Comparison of ENCODE assay signal across 19 cellular contexts in the genomic region with DNA sequence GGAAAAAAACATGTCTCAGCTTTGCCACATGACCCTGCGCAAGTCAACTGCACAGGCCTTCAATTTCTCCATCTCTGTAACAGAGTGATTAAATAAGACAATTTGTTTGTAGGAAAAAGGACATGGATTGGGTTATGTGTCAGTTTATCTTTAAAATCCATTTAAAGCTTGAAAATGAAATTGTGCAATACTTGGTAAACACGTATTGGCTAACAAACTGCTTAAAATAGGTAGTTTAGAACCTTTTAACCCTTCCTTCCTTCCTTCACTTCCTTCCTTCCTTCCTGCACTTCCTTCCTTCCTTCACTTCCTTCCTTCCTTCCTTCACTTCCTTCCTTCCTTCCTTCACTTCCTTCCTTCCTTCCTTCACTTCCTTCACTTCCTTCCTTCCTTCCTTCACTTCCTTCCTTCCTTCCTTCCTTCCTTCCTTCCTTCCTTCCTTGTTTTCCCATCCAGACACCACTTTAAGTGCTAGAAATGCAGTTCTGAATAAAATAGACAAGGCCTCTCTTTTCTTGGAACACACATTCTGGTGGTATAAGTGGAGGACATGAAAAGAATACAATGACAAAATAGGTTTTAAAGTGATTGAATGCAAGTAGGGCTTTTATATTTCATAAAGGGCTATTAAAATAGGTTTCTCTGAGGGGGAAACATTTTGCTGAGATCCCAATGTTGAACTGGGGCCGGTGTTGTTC.
DNase-seq lines count a peak whose midpoint lies in the region; ATAC-seq, FAIRE-seq and TF ChIP-seq lines count a peak whose summit lies in the region.
"Had no signal": no experiment of that assay in that cellular context is flagged by ENCODE, and none has a peak within 500 bp of the region (broad histone marks: within the 10 kb centered on the region; RNA-seq: fewer than 3 reads in every experiment).

No MANE protein-coding gene starts in this region.

- no peak for TF ChIP-seq POLR2A in H1 (IDR thresholded peaks at IDR 0.05; ENCODE audit: control extremely low read depth in 1 of 2, low read depth in 2 of 2, low read length in 2 of 2)
- TF ChIP-seq POLR2A in gastrocnemius medialis (IDR thresholded peaks at IDR 0.05): no peak
- no peak for TF ChIP-seq POLR2A in GM12892 (IDR thresholded peaks at IDR 0.05; ENCODE audit: low read depth, low read length)
- TF ChIP-seq POLR2A in gastroesophageal sphincter (IDR thresholded peaks at IDR 0.05): no peak

- H3K27ac Mint-ChIP-seq in activated naive CD4-positive, alpha-beta T cell treated with anti-CD3 and anti-CD28 coated beads, Interleukin-2, amount 50 U/mL, for 24 hours: peak overlapping the region; percentile 68
- peak overlapping the region in 6 of 8 donors; percentile 36 to 97 (median 70) for H3K27ac Mint-ChIP-seq in CD8-positive, alpha-beta memory T cell

- H3K23me2 ChIP-seq in H1 (ENCODE audit: low read depth, low read length): no peaks in the 10 kb centered on the region

- H4K5ac ChIP-seq in H1 (ENCODE audit: insufficient read length, low read depth, low read length): no peak overlapping the region

- no peak overlapping the region for H2AFZ ChIP-seq in H1 (ENCODE audit: low read length)

- H3K27me3 ChIP-seq in CD8-positive, alpha-beta memory T cell (ENCODE audit: insufficient read depth, low read length, poor library complexity, severe bottlenecking): no peaks in the 10 kb centered on the region
- H3K27me3 ChIP-seq in H1 (replicated peaks in 1 of 4; ENCODE audit: control insufficient read depth in 3 of 4, extremely low read depth in 1 of 4, insufficient read depth in 3 of 4, low read length in 3 of 4): no peaks in the 10 kb centered on the region
- H3K27me3 ChIP-seq in gastrocnemius medialis: no peaks in the 10 kb centered on the region
- H3K27me3 ChIP-seq in gastroesophageal sphincter: no peaks in the 10 kb centered on the region

- H3K4me2 ChIP-seq in H1 (ENCODE audit: insufficient read depth in 1 of 2, low read depth in 2 of 2, low read length in 2 of 2): no peak overlapping the region

- H3K4me1 Mint-ChIP-seq in activated naive CD4-positive, alpha-beta T cell treated with anti-CD3 and anti-CD28 coated beads, Interleukin-2, amount 50 U/mL, for 24 hours: peaks cover 24% of the 10 kb centered on the region
- peaks cover 17 to 27% (median 20%) of the 10 kb centered on the region in 3 donors for H3K4me1 Mint-ChIP-seq in CD8-positive, alpha-beta memory T cell

- H3K27me3 Mint-ChIP-seq in activated naive CD4-positive, alpha-beta T cell treated with anti-CD3 and anti-CD28 coated beads, Interleukin-2, amount 50 U/mL, for 24 hours: peaks cover 2% of the 10 kb centered on the region
- H3K27me3 Mint-ChIP-seq in CD8-positive, alpha-beta memory T cell: no peaks in the 10 kb centered on the region

- in situ Hi-C loops in gastrocnemius medialis (cut with MboI; ENCODE audit: low sequenced_read_pairs in 4 of 4): no loop called here

- no peak for TF ChIP-seq EP300 in H1 (IDR thresholded peaks at IDR 0.05; ENCODE audit: borderline replicate concordance in 1 of 2, low read depth in 2 of 2, low read length in 2 of 2)
- no peak for TF ChIP-seq EP300 in gastroesophageal sphincter (IDR thresholded peaks at IDR 0.05)

- intact Hi-C loops in gastrocnemius medialis (cut with DNase I; ENCODE audit: low total_unique reads): no loop called here

- H3K56ac ChIP-seq in H1 (replicated peaks; ENCODE audit: insufficient read length, low read depth, low read length): no peak overlapping the region

- peaks cover 3% of the 10 kb centered on the region for H3K36me3 Mint-ChIP-seq in activated naive CD4-positive, alpha-beta T cell treated with anti-CD3 and anti-CD28 coated beads, Interleukin-2, amount 50 U/mL, for 24 hours
- H3K36me3 Mint-ChIP-seq in CD8-positive, alpha-beta memory T cell: peaks cover 0 to 3% (median 0%) of the 10 kb centered on the region in 3 donors

- no peak overlapping the region for H3K4ac ChIP-seq in H1 (replicated peaks; ENCODE audit: insufficient read length, low read depth, low read length)

- H3K4me3 Mint-ChIP-seq in activated naive CD4-positive, alpha-beta T cell treated with anti-CD3 and anti-CD28 coated beads, Interleukin-2, amount 50 U/mL, for 24 hours: no peak overlapping the region
- H3K4me3 Mint-ChIP-seq in CD8-positive, alpha-beta memory T cell: no peak overlapping the region

- H3K18ac ChIP-seq in H1 (ENCODE audit: extremely low read depth, low read length): no peak overlapping the region

- no peak for DNase-seq in activated naive CD4-positive, alpha-beta T cell treated with anti-CD3 and anti-CD28 coated beads, Interleukin-2, amount 50 U/mL, for 16 hours
- no peak for DNase-seq in CD8-positive, alpha-beta memory T cell
- no peak for DNase-seq in H1 (ENCODE audit: low read depth in 1 of 2, low spot score in 2 of 2)
- no peak for DNase-seq in gastrocnemius medialis
- no peak for DNase-seq in stimulated activated CD4-positive, alpha-beta T cell treated with anti-CD3 and anti-CD28 coated beads, Interleukin-4, amount 100 ng/mL, for 1 hour
- DNase-seq in GM12892 (ENCODE audit: insufficient read length): no peak
- DNase-seq: GF-D8, H7, KG1, MV-4-11, NCI-H1694, NCI-H2081, NCI-H2171, NCI-H345, NCI-H524, NCI-H82, Right ventricle myocardium superior had no signal

- H2BK15ac ChIP-seq in H1 (ENCODE audit: low read length): no peak overlapping the region

- no peaks in the 10 kb centered on the region for H3K79me1 ChIP-seq in H1 (ENCODE audit: low read depth, low read length)

- H4K8ac ChIP-seq in H1 (ENCODE audit: extremely low read depth, insufficient read depth, low read length): no peak overlapping the region

- 60% methylated on average over 3 of the region's 3 CpGs; no CpG with 5 or more reads in 1 of the 2 experiments for whole genome bisulfite sequencing in H1 (ENCODE audit: extremely low coverage in 1 of 2, insufficient coverage in 1 of 2, insufficient read length in 1 of 2, insufficient replicate concordance in 2 of 2, low coverage in 1 of 2, low lambda C conversion rate in 2 of 2, missing lambda C conversion rate in 1 of 2), 2 experiments
- 48 to 83% methylated on average over 3 of the region's 3 CpGs for WGBS in gastroesophageal sphincter (ENCODE audit: low coverage in 1 of 2), 2 donors

- H3K4me1 ChIP-seq in CD8-positive, alpha-beta memory T cell (ENCODE audit: insufficient read depth, low read length): no peaks in the 10 kb centered on the region
- no peaks in the 10 kb centered on the region for H3K4me1 ChIP-seq in H1 (replicated peaks in 1 of 4; ENCODE audit: control insufficient read depth in 3 of 4, insufficient read depth in 4 of 4, low read length in 3 of 4)
- H3K4me1 ChIP-seq in gastrocnemius medialis: no peaks in the 10 kb centered on the region
- no peaks in the 10 kb centered on the region for H3K4me1 ChIP-seq in gastroesophageal sphincter

- H3K36me3 ChIP-seq in CD8-positive, alpha-beta memory T cell (ENCODE audit: insufficient read depth, low read length): no peaks in the 10 kb centered on the region
- H3K36me3 ChIP-seq in H1 (ENCODE audit: control insufficient read depth in 2 of 4, insufficient read depth in 4 of 4, low read length in 3 of 4) (no peaks in the 10 kb centered on the region), gastrocnemius medialis (no peaks in the 10 kb centered on the region), gastroesophageal sphincter (no peaks in the 10 kb centered on the region)

- no peak overlapping the region for H3K4me3 ChIP-seq in CD8-positive, alpha-beta memory T cell (ENCODE audit: low read length)
- H3K4me3 ChIP-seq in H1 (ENCODE audit: extremely low read depth in 1 of 4, insufficient read depth in 2 of 4, low read depth in 3 of 4, low read length in 4 of 4) (no peak overlapping the region), gastrocnemius medialis (no peak overlapping the region), gastroesophageal sphincter (no peak overlapping the region)

- no peak overlapping the region for H3K23ac ChIP-seq in H1 (ENCODE audit: insufficient read length)

- H2BK5ac ChIP-seq in H1 (ENCODE audit: low read depth, low read length): no peak overlapping the region

- H4K91ac ChIP-seq in H1 (replicated peaks; ENCODE audit: insufficient read length, low read length): no peak overlapping the region

- ATAC-seq in gastrocnemius medialis (peak in 1 of 2 donors; percentile 33), gastroesophageal sphincter (no peak)

- H2BK120ac ChIP-seq in H1 (replicated peaks; ENCODE audit: low read depth, low read length): no peak overlapping the region

- H4K20me1 ChIP-seq in H1 (replicated peaks in 1 of 2; ENCODE audit: control insufficient read depth in 1 of 2, insufficient read depth in 2 of 2, low read length in 2 of 2): no peaks in the 10 kb centered on the region

- H2BK12ac ChIP-seq in H1 (ENCODE audit: low read depth, low read length): no peak overlapping the region

- CTCF ChIA-PET in CD8-positive, alpha-beta memory T cell (lab: Charles Lee): no interaction called here
- CTCF ChIA-PET in H1 (lab: Charles Lee; ENCODE audit: partially characterized antibody): no interaction called here

- TF ChIP-seq RAD21 in H1 (IDR thresholded peaks at IDR 0.05 in 1 of 2, conservative IDR thresholded peaks at IDR 0.05 in 1 of 2; ENCODE audit: low read depth in 2 of 2, low read length in 2 of 2): no peak

- no peaks in the 10 kb centered on the region for H3K79me2 ChIP-seq in H1 (ENCODE audit: control insufficient read depth in 1 of 2, insufficient read depth in 2 of 2, low read length in 2 of 2)

- H3K27ac ChIP-seq in CD8-positive, alpha-beta memory T cell (ENCODE audit: low read depth, low read length): no peak overlapping the region
- H3K27ac ChIP-seq in H1 (ENCODE audit: low read depth, low read length) (no peak overlapping the region), gastrocnemius medialis (peak overlapping the region in 3 of 4 donors; percentile 29 to 64 (median 41)), gastroesophageal sphincter (no peak overlapping the region)

- TF ChIP-seq CTCF in H1 (IDR thresholded peaks at IDR 0.05; ENCODE audit: control extremely low read depth in 1 of 3, insufficient read depth in 1 of 3, low read depth in 1 of 3, low read length in 3 of 3) (no peak), gastrocnemius medialis (IDR thresholded peaks at IDR 0.05 in 4 of 5, conservative IDR thresholded peaks at IDR 0.05 in 1 of 5) (no peak), gastroesophageal sphincter (IDR thresholded peaks at IDR 0.05) (no peak)

- FAIRE-seq in H1 (lab: Jason Lieb, UNC): no peak
- FAIRE-seq in GM12892 (lab: Jason Lieb, UNC): no peak

- peaks cover 6% of the 10 kb centered on the region for H3K9me3 Mint-ChIP-seq in activated naive CD4-positive, alpha-beta T cell treated with anti-CD3 and anti-CD28 coated beads, Interleukin-2, amount 50 U/mL, for 24 hours
- H3K9me3 Mint-ChIP-seq in CD8-positive, alpha-beta memory T cell: peaks cover 0 to 7% (median 2%) of the 10 kb centered on the region in 5 donors

- no peak overlapping the region for H3K14ac ChIP-seq in H1 (ENCODE audit: insufficient read length)

- H3K9me3 ChIP-seq in CD8-positive, alpha-beta memory T cell (ENCODE audit: low read length): no peaks in the 10 kb centered on the region
- H3K9me3 ChIP-seq in H1 (ENCODE audit: insufficient read depth in 2 of 2, low read depth in 1 of 2, low read length in 1 of 2) (no peaks in the 10 kb centered on the region), gastrocnemius medialis (no peaks in the 10 kb centered on the region), gastroesophageal sphincter (no peaks in the 10 kb centered on the region)

- H3K9ac ChIP-seq in H1 (replicated peaks in 1 of 4; ENCODE audit: extremely low read depth in 1 of 4, low read depth in 3 of 4, low read length in 3 of 4): no peak overlapping the region

- H2AK5ac ChIP-seq in H1 (ENCODE audit: low read depth, low read length): no peak overlapping the region

- H2BK20ac ChIP-seq in H1 (ENCODE audit: low read length): no peak overlapping the region

- POLR2A ChIA-PET in CD8-positive, alpha-beta memory T cell (lab: Charles Lee): no interaction called here
- POLR2A ChIA-PET in H1 (lab: Charles Lee; ENCODE audit: partially characterized antibody): no interaction called here

Comparison
In these comparisons a context has a peak if more than half of its experiments do, and no peak if none do; other contexts are left out.
1. H3K27ac ChIP-seq: peak in gastrocnemius medialis (3 of 4); none in CD8-positive, alpha-beta memory T cell (single experiment), H1 (single experiment) and gastroesophageal sphincter (0 of 4).